8 cellular contexts compared by ENCODE assay signal in genomic region chrX:9530848-9531274, GRCh38.
DNase-seq lines count a peak whose midpoint lies in the region; ATAC-seq and TF ChIP-seq lines count a peak whose summit lies in the region.

No MANE protein-coding gene starts in this region.

- POLR2A ChIA-PET in AG04449 (lab: Yijun Ruan, JAX) = no interaction called here

- no peak for TF ChIP-seq CTCF in AG04449 (IDR thresholded peaks at IDR 0.05; ENCODE audit: insufficient read depth, low read length, missing control alignments)
- no peak for TF ChIP-seq CTCF in neural cell (IDR thresholded peaks at IDR 0.05; ENCODE audit: poor library complexity, severe bottlenecking)

- H3F3A ChIP-seq in neural cell (ENCODE audit: insufficient read depth, low read length, poor library complexity, severe bottlenecking) = no peaks in the 10 kb centered on the region

- H3K27me3 ChIP-seq in neural cell (ENCODE audit: insufficient read depth, low read depth, low read length) = no peaks in the 10 kb centered on the region

- H3K36me3 ChIP-seq in neural cell (ENCODE audit: insufficient read depth, low read length) = no peaks in the 10 kb centered on the region

- peak overlapping the region; percentile 80 for H3K4me2 ChIP-seq in neural cell (ENCODE audit: low read length)

- H3K27ac ChIP-seq in neural cell (ENCODE audit: low read length) = peak overlapping the region; percentile 59
- H3K27ac ChIP-seq in substantia nigra (ENCODE audit: low read depth, low read length, poor library complexity, severe bottlenecking) = no peak overlapping the region

- H4K20me1 ChIP-seq in neural cell (ENCODE audit: insufficient read depth) = no peaks in the 10 kb centered on the region

- peak; percentile 91 for ATAC-seq in GM18868 (IDR thresholded peaks at IDR 0.05; ENCODE audit: unreplicated experiment)
- peak; percentile 83 for ATAC-seq in HG03280 (IDR thresholded peaks at IDR 0.05; ENCODE audit: unreplicated experiment)

- H3K9me3 ChIP-seq in neural cell (ENCODE audit: low read length) = no peaks in the 10 kb centered on the region

- no peak overlapping the region for H2AFZ ChIP-seq in neural cell (ENCODE audit: low read depth, low read length)

- CTCF ChIA-PET in AG04449 (lab: Yijun Ruan, JAX) = no interaction called here

- H3K4me3 ChIP-seq in AG04449 (ENCODE audit: low read depth, low read length) (no peak overlapping the region; the same call in 1 of the 2 replicates), neural cell (ENCODE audit: low read length) (peak overlapping the region; percentile 62)

- TF ChIP-seq RAD21 in neural cell (conservative IDR thresholded peaks at IDR 0.05) = peak; percentile 39

- peaks cover 6% of the 10 kb centered on the region for H3K79me2 ChIP-seq in neural cell (replicated peaks; ENCODE audit: insufficient read depth, low read length)

- H3K9me2 ChIP-seq in neural cell (ENCODE audit: insufficient read depth, low read length) = no peaks in the 10 kb centered on the region

- H3K9ac ChIP-seq in neural cell (ENCODE audit: low read length) = peak overlapping the region; percentile 41

- DNase-seq in AG04449 (ENCODE audit: low read depth, low spot score) = peak; percentile 75
- DNase-seq in NCI-H774 (lab: John Stamatoyannopoulos, UW) = peak; percentile 53
- DNase-seq in activated T-cell treated with anti-CD3 and anti-CD28 coated beads for 1 hour (ENCODE audit: low read depth) = peak; percentile 18
- peak; percentile 87 for DNase-seq in fibroblast of gingiva (ENCODE audit: low read depth)
- peak in 35 of 49 donors; percentile 0 to 68 (median 17) for DNase-seq in substantia nigra (lab: John Stamatoyannopoulos, UW)

- no peak for TF ChIP-seq EP300 in neural cell (conservative IDR thresholded peaks at IDR 0.05; ENCODE audit: poor library complexity, severe bottlenecking)

TF ChIP-seq in neural cell, 6 proteins besides CTCF, POLR2A, EP300 and RAD21:
- TF ChIP-seq SMC3 (conservative IDR thresholded peaks at IDR 0.05; ENCODE audit: poor library complexity) (peak; percentile 23), REST (IDR thresholded peaks at IDR 0.05; ENCODE audit: borderline replicate concordance) (peak; percentile 20), EZH2 (IDR thresholded peaks at IDR 0.05; ENCODE audit: borderline replicate concordance, insufficient read depth, low read length, poor library complexity, severe bottlenecking) (no peak)

Comparison
In these comparisons a context has a peak if more than half of its experiments do, and no peak if none do; other contexts are left out.
1. DNase-seq: peak in every context shown above with its lines; median percentile 87 in fibroblast of gingiva; 75 in AG04449; 53 in NCI-H774; 18 in activated T-cell treated with anti-CD3 and anti-CD28 coated beads for 1 hour; 17 in substantia nigra.